In the genomic region with DNA sequence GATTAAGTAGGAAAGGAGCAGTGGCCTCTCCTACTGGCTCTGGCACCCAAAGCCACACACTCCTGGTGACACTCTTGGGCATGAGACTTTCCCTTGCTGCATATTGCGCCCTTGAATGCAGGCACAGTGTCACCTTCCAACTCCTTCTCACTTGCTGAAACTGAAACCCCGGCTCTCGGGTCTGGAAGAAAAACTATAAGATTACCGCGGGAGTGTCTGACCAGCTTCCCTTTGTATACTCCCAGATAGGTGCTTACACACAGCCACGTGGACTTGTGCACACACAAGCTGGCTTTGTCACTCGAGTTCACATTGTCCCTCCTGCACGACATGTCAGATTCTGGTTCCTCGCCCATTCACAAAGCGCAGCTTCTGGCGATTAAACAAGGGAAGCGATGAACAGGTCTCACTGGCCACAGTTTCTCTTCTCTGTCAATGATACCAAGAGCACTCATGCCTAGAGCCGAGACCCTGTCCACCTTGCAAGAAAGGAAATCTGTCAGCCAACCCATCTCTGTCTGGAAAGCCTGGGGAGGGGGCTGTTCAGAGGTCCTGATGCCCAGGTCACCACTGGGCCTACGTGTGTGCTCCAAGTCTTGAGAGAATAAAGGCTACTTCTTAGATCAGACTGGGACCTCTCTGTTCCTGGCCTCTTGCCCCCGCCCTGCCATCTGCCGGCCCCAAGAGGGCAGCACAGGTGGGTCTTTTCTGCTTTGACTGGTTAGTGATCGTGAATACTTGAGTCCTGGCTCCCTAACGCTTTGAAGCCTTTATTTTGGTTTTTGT, we compare ENCODE assay signal across 9 cellular contexts.
DNase-seq lines count a peak whose midpoint lies in the region; ATAC-seq and TF ChIP-seq lines count a peak whose summit lies in the region.
"Had no signal": no experiment of that assay in that cellular context is flagged by ENCODE, and none has a peak within 500 bp of the region (broad histone marks: within the 10 kb centered on the region; RNA-seq: fewer than 3 reads in every experiment).

No MANE protein-coding gene starts in this region.

- H3K27ac Mint-ChIP-seq in CD8-positive, alpha-beta memory T cell = no peak overlapping the region

- H3K4me3 ChIP-seq in CD8-positive, alpha-beta memory T cell (ENCODE audit: low read length) = no peak overlapping the region
- no peak overlapping the region for H3K4me3 ChIP-seq in psoas muscle

- H3K27me3 Mint-ChIP-seq in CD8-positive, alpha-beta memory T cell = peaks cover 16 to 46% of the 10 kb centered on the region in 2 donors

- peak; percentile 44 for ATAC-seq in esophagus mucosa
- ATAC-seq in psoas muscle = peak; percentile 46 to 67 (median 59)
- ATAC-seq in GM18907 (IDR thresholded peaks at IDR 0.05; ENCODE audit: unreplicated experiment) = no peak
- ATAC-seq in GM21529 (IDR thresholded peaks at IDR 0.05; ENCODE audit: unreplicated experiment) = no peak

- no peak overlapping the region for H3K27ac ChIP-seq in CD8-positive, alpha-beta memory T cell (ENCODE audit: low read depth, low read length)
- H3K27ac ChIP-seq in psoas muscle = no peak overlapping the region

- H3K9me3 Mint-ChIP-seq in CD8-positive, alpha-beta memory T cell = peaks cover 0 to 3% (median 0%) of the 10 kb centered on the region in 5 donors

- CTCF ChIA-PET in CD8-positive, alpha-beta memory T cell (lab: Charles Lee) = interaction anchor here (0.6 to 2.4 kb wide), 9 partner anchors 8 to 77 kb away, joined by 3 to 10 read pairs (median 4); no protein-coding TSS in a partner anchor

- H3K4me1 Mint-ChIP-seq in CD8-positive, alpha-beta memory T cell = peaks cover 0 to 4% (median 0%) of the 10 kb centered on the region in 3 donors

- no peaks in the 10 kb centered on the region for H3K36me3 ChIP-seq in CD8-positive, alpha-beta memory T cell (ENCODE audit: insufficient read depth, low read length)
- H3K36me3 ChIP-seq in psoas muscle (ENCODE audit: insufficient read depth in 1 of 2, low read depth in 1 of 2) = no peaks in the 10 kb centered on the region

- intact Hi-C loops in psoas muscle (cut with DNase I) = loop anchor here in 1 of 2 donors (5.0 kb wide), 1 partner anchor 94 kb away; no protein-coding TSS in a partner anchor

- POLR2A ChIA-PET in CD8-positive, alpha-beta memory T cell (lab: Charles Lee) = no interaction called here

- TF ChIP-seq CTCF in psoas muscle (IDR thresholded peaks at IDR 0.05) = peak; percentile 53

- no peaks in the 10 kb centered on the region for H3K4me1 ChIP-seq in CD8-positive, alpha-beta memory T cell (ENCODE audit: insufficient read depth, low read length)
- H3K4me1 ChIP-seq in psoas muscle = no peaks in the 10 kb centered on the region

- H3K27me3 ChIP-seq in CD8-positive, alpha-beta memory T cell (ENCODE audit: insufficient read depth, low read length, poor library complexity, severe bottlenecking) = peaks cover 12% of the 10 kb centered on the region
- peaks cover 0 to 44% (median 2%) of the 10 kb centered on the region in 3 donors for H3K27me3 ChIP-seq in psoas muscle (ENCODE audit: insufficient read depth in 3 of 3, low read length in 2 of 3)

- no peaks in the 10 kb centered on the region for H3K9me3 ChIP-seq in CD8-positive, alpha-beta memory T cell (ENCODE audit: low read length)
- no peaks in the 10 kb centered on the region for H3K9me3 ChIP-seq in psoas muscle

- WGBS in psoas muscle, 3 donors = 51 to 53% (median 52%) methylated on average over 18 of the region's 18 CpGs

- peak; percentile 17 to 62 (median 20) for DNase-seq in CD8-positive, alpha-beta memory T cell
- DNase-seq in HK-2 (ENCODE audit: unreplicated experiment) = peak; percentile 55
- peak; percentile 70 for DNase-seq in NCI-H82 (lab: John Stamatoyannopoulos, UW)
- DNase-seq in activated CD8-positive, alpha-beta memory T cell treated with anti-CD3 and anti-CD28 coated beads for 24 hours = peak; percentile 73
- DNase-seq in psoas muscle = peak in 1 of 2 donors; percentile 30
- DNase-seq: left cardiac atrium had no signal

- peaks cover 0 to 7% (median 4%) of the 10 kb centered on the region in 3 donors for H3K36me3 Mint-ChIP-seq in CD8-positive, alpha-beta memory T cell

- no peak overlapping the region for H3K4me3 Mint-ChIP-seq in CD8-positive, alpha-beta memory T cell

Comparison
In these comparisons a context has a peak if more than half of its experiments do, and no peak if none do; other contexts are left out.
1. ATAC-seq: peak in esophagus mucosa (single experiment) and psoas muscle (4 of 4); none in GM18907 (single experiment) and GM21529 (single experiment).